Comparison of ENCODE assay signal across 19 cellular contexts in the genomic region with DNA sequence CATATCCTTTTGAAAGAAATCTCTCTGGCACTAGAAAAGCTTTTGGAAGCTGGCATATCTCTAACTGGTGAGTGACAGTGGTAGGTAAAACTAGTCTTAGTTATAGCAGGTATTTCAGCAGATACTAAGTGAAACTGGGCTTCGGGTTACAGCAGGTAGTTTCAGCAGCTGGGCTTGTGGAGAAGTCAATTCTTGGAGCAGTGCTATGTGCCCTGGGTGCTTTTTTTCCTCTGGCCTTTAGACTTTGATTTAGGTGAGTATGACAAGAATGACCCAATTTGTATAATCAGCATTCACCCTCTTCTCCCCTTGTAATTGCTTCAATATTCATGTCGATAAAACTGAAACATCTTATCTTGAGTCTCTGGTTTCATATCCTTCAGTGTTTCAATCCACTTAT.
"Had no signal": no experiment of that assay in that cellular context is flagged by ENCODE, and none has a peak within 500 bp of the region (broad histone marks: within the 10 kb centered on the region; RNA-seq: fewer than 3 reads in every experiment).

No MANE protein-coding gene starts in this region.

- DNase-seq: cortex of kidney; effector memory CD8-positive, alpha-beta T cell; hypothalamus; naive thymus-derived CD8-positive, alpha-beta T cell; nephron progenitor cell; nucleus accumbens; posterior cingulate gyrus; psoas muscle; right cardiac atrium; spleen; stimulated activated naive B cell treated with anti-CD40 and anti-IgM and Interleukin-4, amounts not matched to agents 10 μg/mL and 1 μg/mL and 100 μg/mL, for 72 hours; upper lobe of left lung had no signal

- H3K4me1 ChIP-seq: psoas muscle, spleen, tibial nerve, upper lobe of left lung had no signal

- ATAC-seq: effector memory CD8-positive, alpha-beta T cell; naive thymus-derived CD8-positive, alpha-beta T cell; psoas muscle; right cardiac atrium; stimulated activated naive B cell treated with anti-CD40 and anti-IgM and Interleukin-4, amounts not matched to agents 10 μg/mL and 1 μg/mL and 100 μg/mL, for 72 hours had no signal

- H3K36me3 ChIP-seq: spleen, thoracic aorta, tibial nerve, upper lobe of left lung had no signal

- H3K27me3 ChIP-seq: tibial nerve, upper lobe of left lung had no signal

- H3K9me3 ChIP-seq: psoas muscle, spleen, thoracic aorta, tibial nerve, upper lobe of left lung had no signal

- H3K4me3 ChIP-seq: psoas muscle, skin epidermis, spleen, thoracic aorta, tibial nerve, upper lobe of left lung had no signal

- FAIRE-seq: endometrium, frontal cortex, keratinocyte, urothelium cell line had no signal

- H3K27ac ChIP-seq: psoas muscle, skin epidermis, spleen, thoracic aorta, tibial nerve, upper lobe of left lung had no signal
